Comparison of ENCODE assay signal across 23 cellular contexts in genomic region chr6:162941128-162941527, GRCh38.
"Had no signal": no experiment of that assay in that cellular context is flagged by ENCODE, and none has a peak within 500 bp of the region (broad histone marks: within the 10 kb centered on the region; RNA-seq: fewer than 3 reads in every experiment).

No MANE protein-coding gene starts in this region.

- H3K27me3 Mint-ChIP-seq: activated CD4-positive, alpha-beta memory T cell treated with anti-CD3 and anti-CD28 coated beads, Interleukin-2, amount 10 ng/mL, durations not matched to agents 7 days and 5 days; activated CD4-positive, alpha-beta T cell treated with anti-CD3 and anti-CD28 coated beads for 36 hours; activated naive CD4-positive, alpha-beta T cell treated with anti-CD3 and anti-CD28 coated beads, Interleukin-2, amount 10 ng/mL, durations not matched to agents 7 days and 5 days; activated naive CD8-positive, alpha-beta T cell treated with anti-CD3 and anti-CD28 coated beads for 36 hours; activated T-helper 17 cell treated with anti-CD3 and anti-CD28 coated beads, Interleukin-2, amount 50 U/mL, for 72 hours had no signal

- H3K4me1 Mint-ChIP-seq: activated CD4-positive, alpha-beta memory T cell treated with anti-CD3 and anti-CD28 coated beads, Interleukin-2, amount 10 ng/mL, durations not matched to agents 7 days and 5 days; activated CD4-positive, alpha-beta T cell treated with anti-CD3 and anti-CD28 coated beads for 36 hours; activated naive CD4-positive, alpha-beta T cell treated with anti-CD3 and anti-CD28 coated beads, Interleukin-2, amount 10 ng/mL, durations not matched to agents 7 days and 5 days; activated naive CD8-positive, alpha-beta T cell treated with anti-CD3 and anti-CD28 coated beads for 36 hours; activated T-helper 17 cell treated with anti-CD3 and anti-CD28 coated beads, Interleukin-2, amount 50 U/mL, for 72 hours had no signal

- H3K27ac Mint-ChIP-seq: activated CD4-positive, alpha-beta memory T cell treated with anti-CD3 and anti-CD28 coated beads, Interleukin-2, amount 10 ng/mL, durations not matched to agents 7 days and 5 days; activated CD4-positive, alpha-beta T cell treated with anti-CD3 and anti-CD28 coated beads for 36 hours; activated naive CD4-positive, alpha-beta T cell treated with anti-CD3 and anti-CD28 coated beads, Interleukin-2, amount 10 ng/mL, durations not matched to agents 7 days and 5 days; activated naive CD8-positive, alpha-beta T cell treated with anti-CD3 and anti-CD28 coated beads for 36 hours; activated T-helper 17 cell treated with anti-CD3 and anti-CD28 coated beads, Interleukin-2, amount 50 U/mL, for 72 hours had no signal

- H3K36me3 Mint-ChIP-seq: activated naive CD4-positive, alpha-beta T cell treated with anti-CD3 and anti-CD28 coated beads, Interleukin-2, amount 10 ng/mL, durations not matched to agents 7 days and 5 days; activated naive CD8-positive, alpha-beta T cell treated with anti-CD3 and anti-CD28 coated beads for 36 hours had no signal

- H3K4me3 Mint-ChIP-seq: activated CD4-positive, alpha-beta memory T cell treated with anti-CD3 and anti-CD28 coated beads, Interleukin-2, amount 10 ng/mL, durations not matched to agents 7 days and 5 days; activated CD4-positive, alpha-beta T cell treated with anti-CD3 and anti-CD28 coated beads for 36 hours; activated naive CD4-positive, alpha-beta T cell treated with anti-CD3 and anti-CD28 coated beads, Interleukin-2, amount 10 ng/mL, durations not matched to agents 7 days and 5 days; activated naive CD8-positive, alpha-beta T cell treated with anti-CD3 and anti-CD28 coated beads for 36 hours; activated T-helper 17 cell treated with anti-CD3 and anti-CD28 coated beads, Interleukin-2, amount 50 U/mL, for 72 hours had no signal

- DNase-seq: activated CD4-positive, alpha-beta memory T cell treated with anti-CD3 and anti-CD28 coated beads, Interleukin-2, amount 10 ng/mL, durations not matched to agents 7 days and 5 days; activated CD4-positive, alpha-beta T cell treated with anti-CD3 and anti-CD28 coated beads for 36 hours; activated CD4-positive, alpha-beta T cell treated with anti-CD3 and anti-CD28 coated beads, Interleukin-2, amount 50 U/mL, for 1 hour; activated CD4-positive, CD25-positive, alpha-beta regulatory T cell; activated gamma-delta T cell treated with Interleukin-2 at 50 U/mL for 16 hours; activated naive CD4-positive, alpha-beta T cell treated with anti-CD3 and anti-CD28 coated beads, Interleukin-2, amount 10 ng/mL, durations not matched to agents 7 days and 5 days; activated naive CD8-positive, alpha-beta T cell treated with anti-CD3 and anti-CD28 coated beads for 36 hours; activated T-cell treated with anti-CD3 and anti-CD28 coated beads for 4 hours; activated T-cell treated with anti-CD3 and anti-CD28 coated beads, Interleukin-2, amount 50 U/mL, for 48 hours; central memory CD4-positive, alpha-beta T cell; Kasumi-1; KBM-7; NCI-H1105 treated with DMSO at 0.1 percent for 48 hours; NCI-H1436 treated with DMSO at 0.1 percent for 48 hours; NCI-H187; NCI-H2081 treated with DMSO at 0.1 percent for 48 hours; NCI-H446; NCI-H524; PC-3; SHP77 treated with DMSO at 0.1 percent for 48 hours; T-helper 2 cell; T1000 had no signal
